Comparison of ENCODE assay signal across 8 cellular contexts in the genomic region with DNA sequence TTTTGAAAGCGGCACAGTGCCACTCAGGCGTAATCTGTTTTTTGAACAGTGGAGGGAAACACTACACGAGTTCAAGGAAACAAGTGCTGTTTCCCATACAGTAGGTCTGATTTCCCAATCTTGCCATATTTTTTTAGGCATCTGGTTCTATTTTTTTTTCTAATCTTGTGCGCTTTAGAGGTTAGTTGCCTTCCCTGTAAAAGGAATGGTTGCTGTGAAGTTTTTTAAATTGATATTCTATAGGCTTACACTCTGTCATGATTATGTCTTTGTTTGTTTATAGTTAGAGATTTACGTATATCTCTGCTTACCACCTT. TPM values are rescaled to one million over a fixed set of nuclear protein-coding genes. Genes with fewer than 3 reads are reported as not detected.
DNase-seq lines count a peak whose midpoint lies in the region; FAIRE-seq and TF ChIP-seq lines count a peak whose summit lies in the region.

No MANE protein-coding gene starts in this region.

- peaks cover 21% of the 10 kb centered on the region for H3K4me1 Mint-ChIP-seq in chondrocyte (ENCODE audit: low read depth)

- no peaks in the 10 kb centered on the region for H3K27me3 ChIP-seq in muscle layer of colon (ENCODE audit: control insufficient read depth in 1 of 2, insufficient read depth in 2 of 2, low read length in 2 of 2)

- no peaks in the 10 kb centered on the region for H3K36me3 Mint-ChIP-seq in chondrocyte (ENCODE audit: low read depth)

- H3K27me3 Mint-ChIP-seq in chondrocyte (ENCODE audit: low read depth): no peaks in the 10 kb centered on the region

- H3K27ac Mint-ChIP-seq in chondrocyte (ENCODE audit: unreplicated experiment): peak overlapping the region; percentile 95

- no peaks in the 10 kb centered on the region for H3K36me3 ChIP-seq in muscle layer of colon (ENCODE audit: insufficient read depth, low read length)

- no peak for FAIRE-seq in frontal cortex (lab: Jason Lieb, UNC)

- H3K9ac ChIP-seq in muscle layer of colon (ENCODE audit: low read length): peak overlapping the region; percentile 4

- TF ChIP-seq CTCF in 22Rv1 (IDR thresholded peaks at IDR 0.05) (no peak), chondrocyte (IDR thresholded peaks at IDR 0.05) (peak; percentile 48)

- peaks cover 14% of the 10 kb centered on the region for H3K4me1 ChIP-seq in muscle layer of colon (ENCODE audit: insufficient read depth, low read length)

- H3K27ac ChIP-seq in 22Rv1: peak overlapping the region; percentile 97
- peak overlapping the region; percentile 99 for H3K27ac ChIP-seq in muscle layer of colon (ENCODE audit: low read depth, low read length)

- peak overlapping the region; percentile 65 to 95 for H3K4me3 ChIP-seq in muscle layer of colon (ENCODE audit: low read depth in 1 of 2, low read length in 2 of 2)

- no peaks in the 10 kb centered on the region for H3K9me3 Mint-ChIP-seq in chondrocyte (ENCODE audit: low read depth)

- no peaks in the 10 kb centered on the region for H3K9me3 ChIP-seq in muscle layer of colon (ENCODE audit: low read length)

- H3K4me3 Mint-ChIP-seq in chondrocyte (ENCODE audit: unreplicated experiment): peak overlapping the region; percentile 91

- peak; percentile 37 for DNase-seq in HuH-7.5 (ENCODE audit: low spot score)
- no peak for DNase-seq in chondrocyte (ENCODE audit: low spot score)
- DNase-seq in mucosa of gallbladder (ENCODE audit: low spot score): no peak
- no peak for DNase-seq in stimulated activated CD4-positive, alpha-beta T cell treated with anti-CD3 and anti-CD28 coated beads, Interleukin-4, amount 100 ng/mL, for 24 hours
- no peak for DNase-seq in pons (ENCODE audit: low spot score)
- no peak for DNase-seq in frontal cortex (ENCODE audit: low spot score in 2 of 2)

RNA-seq across cellular contexts. Expression of gene NASP, which starts 1.2 kb away (rescaled TPM):
- total RNA-seq in chondrocyte: 38.9 to 76.9 TPM (median 42.3 TPM) in 3 replicates
- 43.7 TPM for total RNA-seq in mucosa of gallbladder
- total RNA-seq in frontal cortex: 59.5 TPM

RNA-seq across cellular contexts. Expression of gene AKR1A1, which starts 34.4 kb away (rescaled TPM):
- 154 to 206 TPM (median 167 TPM) in 3 replicates for total RNA-seq in chondrocyte
- 175 TPM for total RNA-seq in mucosa of gallbladder
- 74.6 TPM for total RNA-seq in frontal cortex

RNA-seq across cellular contexts. Expression of gene CCDC17, which starts 38.8 kb away (rescaled TPM):
- total RNA-seq in chondrocyte: 0.90 to 2.8 TPM (median 0.90 TPM) in 3 replicates
- total RNA-seq in mucosa of gallbladder: 2.8 TPM
- total RNA-seq in frontal cortex: 0.41 TPM
